Comparison of ENCODE assay signal across 13 cellular contexts in genomic region chr12:81296556-81297305, GRCh38.
DNase-seq lines count a peak whose midpoint lies in the region; ATAC-seq and TF ChIP-seq lines count a peak whose summit lies in the region.
"Had no signal": no experiment of that assay in that cellular context is flagged by ENCODE, and none has a peak within 500 bp of the region (broad histone marks: within the 10 kb centered on the region; RNA-seq: fewer than 3 reads in every experiment).

No MANE protein-coding gene starts in this region.

- H2AFZ ChIP-seq in osteoblast (ENCODE audit: low read length), result no peak overlapping the region

- H3K4me2 ChIP-seq in osteoblast (ENCODE audit: insufficient read depth, low read length), result no peak overlapping the region

- no peak for ATAC-seq in HG03432 (IDR thresholded peaks at IDR 0.05; ENCODE audit: unreplicated experiment)
- ATAC-seq: CD8-positive, alpha-beta T cell had no signal

- no peaks in the 10 kb centered on the region for H4K20me1 ChIP-seq in osteoblast (ENCODE audit: insufficient read depth, low read length)

- DNase-seq in ELR (ENCODE audit: low read depth) (peak; percentile 49), NCI-H2171 treated with DMSO at 0.1 percent for 48 hours (lab: John Stamatoyannopoulos, UW) (peak; percentile 59), cardiac fibroblast (ENCODE audit: low read depth in 2 of 2) (peak; percentile 36 to 71), osteoblast (ENCODE audit: insufficient read length, low spot score, missing footprints) (peak; percentile 2), GM10266 (ENCODE audit: extremely low spot score) (no peak), NCI-H146 (lab: John Stamatoyannopoulos, UW) (no peak), AG08396 (ENCODE audit: low spot score) (no peak)
- DNase-seq: activated CD4-positive, alpha-beta T cell treated with anti-CD3 and anti-CD28 coated beads for 1 hour; activated T-cell treated with anti-CD3 and anti-CD28 coated beads, Interleukin-2, amount 50 U/mL, for 24 hours; aorta; CD8-positive, alpha-beta T cell; NCI-H774 had no signal

- H3K27me3 ChIP-seq in osteoblast (ENCODE audit: insufficient read depth, low read length), result no peaks in the 10 kb centered on the region

- no peaks in the 10 kb centered on the region for H3K79me2 ChIP-seq in osteoblast (ENCODE audit: insufficient read depth, low read length)

- no peaks in the 10 kb centered on the region for H3K4me1 ChIP-seq in osteoblast (ENCODE audit: insufficient read depth, low read length)

- TF ChIP-seq CTCF in cardiac fibroblast (IDR thresholded peaks at IDR 0.05; ENCODE audit: low read depth, low read length) (no peak), osteoblast (IDR thresholded peaks at IDR 0.05; ENCODE audit: extremely low read depth, low read depth, low read length) (no peak), GM10266 (IDR thresholded peaks at IDR 0.05; ENCODE audit: control insufficient read depth, insufficient read depth, low read depth, missing control alignments) (no peak)

- H3K36me3 ChIP-seq in osteoblast (ENCODE audit: insufficient read depth, low read length), result no peaks in the 10 kb centered on the region

- no peak overlapping the region for H3K4me3 ChIP-seq in cardiac fibroblast (replicated peaks in 1 of 2; ENCODE audit: low read depth in 2 of 2, low read length in 2 of 2)
- no peak overlapping the region for H3K4me3 ChIP-seq in osteoblast (ENCODE audit: insufficient read depth, low read length)

- H3K9me3 ChIP-seq in osteoblast (ENCODE audit: low read depth, low read length), result no peaks in the 10 kb centered on the region

- no peak overlapping the region for H3K27ac ChIP-seq in osteoblast (ENCODE audit: low read depth, low read length)

Comparison
In these comparisons a context has a peak if more than half of its experiments do, and no peak if none do; other contexts are left out.
1. DNase-seq: peak in ELR (single experiment), NCI-H2171 treated with DMSO at 0.1 percent for 48 hours (single experiment), cardiac fibroblast (2 of 2) and osteoblast (single experiment); none in GM10266 (single experiment), NCI-H146 (single experiment) and AG08396 (single experiment).